ENCODE assay signal across 24 cellular contexts in the genomic region with DNA sequence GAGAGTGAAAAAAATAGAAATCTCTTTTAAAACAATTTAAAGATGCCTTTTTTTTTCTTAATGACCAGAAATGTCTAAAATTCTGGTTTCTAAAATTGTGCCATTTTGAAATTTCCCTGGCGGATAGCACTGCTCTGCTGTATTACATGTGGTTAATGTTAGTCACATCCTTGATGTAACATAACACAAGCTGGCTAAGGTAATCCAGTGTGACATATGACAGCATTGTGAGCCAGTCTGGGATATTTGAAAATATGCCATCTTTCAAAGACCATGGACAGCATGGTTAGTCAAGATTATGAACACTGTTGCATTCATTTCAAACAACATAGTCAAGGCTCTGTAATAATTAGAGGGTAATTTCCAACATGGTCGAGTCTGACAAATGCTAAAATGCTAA.
"Had no signal": no experiment of that assay in that cellular context is flagged by ENCODE, and none has a peak within 500 bp of the region (broad histone marks: within the 10 kb centered on the region; RNA-seq: fewer than 3 reads in every experiment).

No MANE protein-coding gene starts in this region.

- DNase-seq: activated CD4-positive, alpha-beta T cell treated with anti-CD3 and anti-CD28 coated beads, Interleukin-2, amount 50 U/mL, for 1 hour; activated CD8-positive, alpha-beta T cell treated with anti-CD3 and anti-CD28 coated beads for 36 hours; activated gamma-delta T cell treated with Interleukin-2 at 50 U/mL for 16 hours; activated naive CD8-positive, alpha-beta T cell treated with anti-CD3 and anti-CD28 coated beads, Interleukin-2, amount 50 U/mL, for 24 hours; activated T-cell treated with anti-CD3 and anti-CD28 coated beads, Interleukin-2, amount 50 U/mL, for 4 hours; effector memory CD4-positive, alpha-beta T cell; islet precursor cell; left ventricle myocardium superior; naive B cell; nephron progenitor cell; small intestine; stimulated activated CD4-positive, alpha-beta T cell treated with anti-CD3 and anti-CD28 coated beads, Interleukin-15, amount 100 ng/mL, for 24 hours; stimulated activated CD4-positive, alpha-beta T cell treated with anti-CD3 and anti-CD28 coated beads, Interleukin-2, amount 100 ng/mL, for 24 hours; stimulated activated naive CD4-positive, alpha-beta T cell; T-helper 2 cell; tibial artery; upper lobe of right lung had no signal

- H3K4me2 ChIP-seq: hepatocyte had no signal

- ATAC-seq: activated CD8-positive, alpha-beta T cell treated with anti-CD3 and anti-CD28 coated beads for 36 hours; activated naive CD8-positive, alpha-beta T cell treated with anti-CD3 and anti-CD28 coated beads, Interleukin-2, amount 50 U/mL, for 24 hours; activated T-cell treated with anti-CD3 and anti-CD28 coated beads, Interleukin-2, amount 50 U/mL, for 4 hours; activated T-helper 17 cell treated with anti-CD3 and anti-CD28 coated beads, Interleukin-2, amount 50 U/mL, for 72 hours; gastroesophageal sphincter; left ventricle myocardium superior; sciatic nerve; upper lobe of right lung; WTC11 had no signal

- H3K79me2 ChIP-seq: hepatocyte had no signal

- H3K4me1 ChIP-seq: gastroesophageal sphincter, suprapubic skin, tibial artery, upper lobe of right lung had no signal

- H3K27ac ChIP-seq: gastroesophageal sphincter, hepatocyte, neutrophil, suprapubic skin, tibial artery, upper lobe of right lung had no signal

- H2AFZ ChIP-seq: hepatocyte had no signal

- H3K4me3 ChIP-seq: gastroesophageal sphincter, hepatocyte, suprapubic skin, tibial artery, upper lobe of right lung had no signal

- H3K9me3 ChIP-seq: gastroesophageal sphincter, neutrophil, suprapubic skin, tibial artery, upper lobe of right lung had no signal

- H3K27me3 ChIP-seq: hepatocyte, suprapubic skin, tibial artery, upper lobe of right lung had no signal

- H3K36me3 ChIP-seq: gastroesophageal sphincter, neutrophil, suprapubic skin, tibial artery, upper lobe of right lung had no signal
